21 cellular contexts compared by ENCODE assay signal in the genomic region with DNA sequence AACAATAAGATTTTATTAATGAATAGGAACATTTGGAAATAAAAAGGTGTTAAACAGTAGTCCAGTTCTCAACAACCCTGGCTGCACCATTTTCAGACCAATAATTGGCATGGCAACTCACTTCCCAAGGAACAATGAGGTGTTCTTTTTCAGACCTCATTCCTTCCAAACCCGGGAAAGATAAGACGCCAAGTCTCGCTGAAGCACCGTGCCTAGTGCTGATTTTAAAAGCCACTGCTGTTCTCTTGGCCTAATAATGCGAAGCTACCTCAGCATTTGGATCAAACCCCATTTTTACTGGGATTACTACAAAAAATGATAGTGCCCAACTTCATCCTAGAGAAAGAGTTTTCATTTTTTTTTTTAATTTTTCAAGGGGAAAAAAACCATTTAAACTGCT.
DNase-seq lines count a peak whose midpoint lies in the region; ATAC-seq and TF ChIP-seq lines count a peak whose summit lies in the region.
"Had no signal": no experiment of that assay in that cellular context is flagged by ENCODE, and none has a peak within 500 bp of the region (broad histone marks: within the 10 kb centered on the region; RNA-seq: fewer than 3 reads in every experiment).

No MANE protein-coding gene starts in this region.

- H3K27ac ChIP-seq in prostate gland, result peak overlapping the region; percentile 13 to 83
- H3K27ac ChIP-seq: BLaER1 treated with 17β-estradiol and CSF1 and Interleukin-3, amounts not matched to agents 10 nM and 100 nM; SK-N-MC had no signal

- intact Hi-C loops in prostate gland (cut with DNase I), result loop anchor here (5.0 kb wide), 1 partner anchor 35 kb away; no protein-coding TSS in a partner anchor

- peaks cover 22% of the 10 kb centered on the region for H3K4me1 ChIP-seq in prostate gland (replicated peaks)

- no peak for ATAC-seq in effector memory CD8-positive, alpha-beta T cell (replicated peaks)
- ATAC-seq in stimulated activated naive CD8-positive, alpha-beta T cell treated with anti-CD3 and anti-CD28 coated beads, Interleukin-15, amount 100 ng/mL, for 72 hours, result no peak
- ATAC-seq: GM23338 had no signal

- WGBS in prostate gland, result 27% methylated on average over 5 of the region's 5 CpGs

- no peaks in the 10 kb centered on the region for H3K9me3 ChIP-seq in prostate gland
- H3K9me3 ChIP-seq: BLaER1 treated with 17β-estradiol and CSF1 and Interleukin-3, amounts not matched to agents 10 nM and 100 nM had no signal

- peak overlapping the region in 3 of 5 experiments; percentile 13 to 72 (median 23) for H3K27ac Mint-ChIP-seq in brain
- peak overlapping the region; percentile 35 to 60 for H3K27ac Mint-ChIP-seq in effector memory CD8-positive, alpha-beta T cell
- H3K27ac Mint-ChIP-seq in stimulated activated naive CD8-positive, alpha-beta T cell treated with anti-CD3 and anti-CD28 coated beads, Interleukin-15, amount 100 ng/mL, for 72 hours, result no peak overlapping the region
- H3K27ac Mint-ChIP-seq: CD4-positive, alpha-beta T cell; GM23338; H9; HFFc6 had no signal

- H3K36me3 ChIP-seq in prostate gland, result no peaks in the 10 kb centered on the region

- H3K27me3 Mint-ChIP-seq in brain, result no peaks in the 10 kb centered on the region
- no peaks in the 10 kb centered on the region for H3K27me3 Mint-ChIP-seq in effector memory CD8-positive, alpha-beta T cell
- H3K27me3 Mint-ChIP-seq in stimulated activated naive CD8-positive, alpha-beta T cell treated with anti-CD3 and anti-CD28 coated beads, Interleukin-15, amount 100 ng/mL, for 72 hours, result no peaks in the 10 kb centered on the region
- H3K27me3 Mint-ChIP-seq: CD4-positive, alpha-beta T cell had no signal

- TF ChIP-seq POLR2A in prostate gland (IDR thresholded peaks at IDR 0.05), result no peak

- DNase-seq in Ammon's horn (ENCODE audit: low spot score) (peak; percentile 40), prostate gland (ENCODE audit: low spot score) (no peak), NCI-H69 (lab: John Stamatoyannopoulos, UW) (no peak), HCEC 1CT (no peak)
- DNase-seq in effector memory CD8-positive, alpha-beta T cell, result no peak
- no peak for DNase-seq in stimulated activated naive CD8-positive, alpha-beta T cell treated with anti-CD3 and anti-CD28 coated beads, Interleukin-15, amount 100 ng/mL, for 72 hours
- DNase-seq: CD4-positive, alpha-beta T cell; H9; HFFc6; KBM-7; NCI-H1417; NCI-H1694; NCI-H2029 treated with DMSO at 0.1 percent for 48 hours; NCI-H446 treated with DMSO at 0.1 percent for 48 hours; NCI-H526; RPMI8226; SHP77 treated with DMSO at 0.1 percent for 48 hours had no signal

- peaks cover 31% of the 10 kb centered on the region for H3K4me1 Mint-ChIP-seq in brain
- H3K4me1 Mint-ChIP-seq in effector memory CD8-positive, alpha-beta T cell (ENCODE audit: low read depth in 2 of 2), result peaks cover 13 to 20% of the 10 kb centered on the region in 2 donors
- no peaks in the 10 kb centered on the region for H3K4me1 Mint-ChIP-seq in stimulated activated naive CD8-positive, alpha-beta T cell treated with anti-CD3 and anti-CD28 coated beads, Interleukin-15, amount 100 ng/mL, for 72 hours

- H3K4me3 ChIP-seq in prostate gland, result no peak overlapping the region
- H3K4me3 ChIP-seq: BLaER1 treated with 17β-estradiol and CSF1 and Interleukin-3, amounts not matched to agents 10 nM and 100 nM; GM23338; SK-N-MC had no signal

- H3K9me3 Mint-ChIP-seq in brain, result no peaks in the 10 kb centered on the region
- no peaks in the 10 kb centered on the region for H3K9me3 Mint-ChIP-seq in effector memory CD8-positive, alpha-beta T cell
- no peaks in the 10 kb centered on the region for H3K9me3 Mint-ChIP-seq in stimulated activated naive CD8-positive, alpha-beta T cell treated with anti-CD3 and anti-CD28 coated beads, Interleukin-15, amount 100 ng/mL, for 72 hours
- H3K9me3 Mint-ChIP-seq: CD4-positive, alpha-beta T cell; GM23338; H9; HFFc6 had no signal

- H3K4me3 Mint-ChIP-seq in brain, result no peak overlapping the region
- H3K4me3 Mint-ChIP-seq in effector memory CD8-positive, alpha-beta T cell, result no peak overlapping the region
- no peak overlapping the region for H3K4me3 Mint-ChIP-seq in stimulated activated naive CD8-positive, alpha-beta T cell treated with anti-CD3 and anti-CD28 coated beads, Interleukin-15, amount 100 ng/mL, for 72 hours
- H3K4me3 Mint-ChIP-seq: CD4-positive, alpha-beta T cell; GM23338; H9; HFFc6 had no signal

- peaks cover 5% of the 10 kb centered on the region for H3K36me3 Mint-ChIP-seq in brain
- H3K36me3 Mint-ChIP-seq in effector memory CD8-positive, alpha-beta T cell (ENCODE audit: insufficient read depth), result peaks cover 21% of the 10 kb centered on the region

- TF ChIP-seq CTCF in brain (conservative IDR thresholded peaks at IDR 0.05) (no peak), prostate gland (IDR thresholded peaks at IDR 0.05) (no peak)

- no peaks in the 10 kb centered on the region for H3K27me3 ChIP-seq in prostate gland (replicated peaks; ENCODE audit: insufficient read depth)
- H3K27me3 ChIP-seq: BLaER1 treated with 17β-estradiol and CSF1 and Interleukin-3, amounts not matched to agents 10 nM and 100 nM had no signal

Comparison
In these comparisons a context has a peak if more than half of its experiments do, and no peak if none do; other contexts are left out.
1. H3K27ac Mint-ChIP-seq: peak in brain (3 of 5) and effector memory CD8-positive, alpha-beta T cell (2 of 2); none in stimulated activated naive CD8-positive, alpha-beta T cell treated with anti-CD3 and anti-CD28 coated beads, Interleukin-15, amount 100 ng/mL, for 72 hours (0 of 2).